1 cellular context compared by ENCODE assay signal in the genomic region with DNA sequence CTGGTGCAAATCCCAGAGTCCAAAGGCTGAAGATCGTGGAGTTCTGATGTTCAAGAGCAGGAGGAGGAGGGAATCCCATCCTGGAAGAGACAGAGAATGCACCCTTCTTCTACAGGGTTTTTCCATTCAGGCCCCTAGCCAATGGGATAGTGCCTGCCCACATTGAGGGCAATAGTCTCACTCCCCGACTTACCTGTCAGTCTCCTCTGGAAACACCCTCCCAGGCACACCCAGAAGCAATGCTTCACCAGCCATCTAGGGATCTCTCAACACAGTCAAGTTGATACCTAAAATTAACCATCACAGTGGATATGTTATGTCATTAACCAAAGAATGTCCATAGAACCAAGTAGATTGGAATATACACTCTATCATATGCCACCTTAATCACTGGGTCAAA.
TF ChIP-seq lines count a peak whose summit lies in the region.

No MANE protein-coding gene starts in this region.

TF ChIP-seq in GM23338, 12 proteins besides CTCF, POLR2A, EP300 and RAD21 (continued from another document):
- TF ChIP-seq POLR2AphosphoS5 (IDR thresholded peaks at IDR 0.05; ENCODE audit: low read depth): no peak
- TF ChIP-seq, protein P1, sequence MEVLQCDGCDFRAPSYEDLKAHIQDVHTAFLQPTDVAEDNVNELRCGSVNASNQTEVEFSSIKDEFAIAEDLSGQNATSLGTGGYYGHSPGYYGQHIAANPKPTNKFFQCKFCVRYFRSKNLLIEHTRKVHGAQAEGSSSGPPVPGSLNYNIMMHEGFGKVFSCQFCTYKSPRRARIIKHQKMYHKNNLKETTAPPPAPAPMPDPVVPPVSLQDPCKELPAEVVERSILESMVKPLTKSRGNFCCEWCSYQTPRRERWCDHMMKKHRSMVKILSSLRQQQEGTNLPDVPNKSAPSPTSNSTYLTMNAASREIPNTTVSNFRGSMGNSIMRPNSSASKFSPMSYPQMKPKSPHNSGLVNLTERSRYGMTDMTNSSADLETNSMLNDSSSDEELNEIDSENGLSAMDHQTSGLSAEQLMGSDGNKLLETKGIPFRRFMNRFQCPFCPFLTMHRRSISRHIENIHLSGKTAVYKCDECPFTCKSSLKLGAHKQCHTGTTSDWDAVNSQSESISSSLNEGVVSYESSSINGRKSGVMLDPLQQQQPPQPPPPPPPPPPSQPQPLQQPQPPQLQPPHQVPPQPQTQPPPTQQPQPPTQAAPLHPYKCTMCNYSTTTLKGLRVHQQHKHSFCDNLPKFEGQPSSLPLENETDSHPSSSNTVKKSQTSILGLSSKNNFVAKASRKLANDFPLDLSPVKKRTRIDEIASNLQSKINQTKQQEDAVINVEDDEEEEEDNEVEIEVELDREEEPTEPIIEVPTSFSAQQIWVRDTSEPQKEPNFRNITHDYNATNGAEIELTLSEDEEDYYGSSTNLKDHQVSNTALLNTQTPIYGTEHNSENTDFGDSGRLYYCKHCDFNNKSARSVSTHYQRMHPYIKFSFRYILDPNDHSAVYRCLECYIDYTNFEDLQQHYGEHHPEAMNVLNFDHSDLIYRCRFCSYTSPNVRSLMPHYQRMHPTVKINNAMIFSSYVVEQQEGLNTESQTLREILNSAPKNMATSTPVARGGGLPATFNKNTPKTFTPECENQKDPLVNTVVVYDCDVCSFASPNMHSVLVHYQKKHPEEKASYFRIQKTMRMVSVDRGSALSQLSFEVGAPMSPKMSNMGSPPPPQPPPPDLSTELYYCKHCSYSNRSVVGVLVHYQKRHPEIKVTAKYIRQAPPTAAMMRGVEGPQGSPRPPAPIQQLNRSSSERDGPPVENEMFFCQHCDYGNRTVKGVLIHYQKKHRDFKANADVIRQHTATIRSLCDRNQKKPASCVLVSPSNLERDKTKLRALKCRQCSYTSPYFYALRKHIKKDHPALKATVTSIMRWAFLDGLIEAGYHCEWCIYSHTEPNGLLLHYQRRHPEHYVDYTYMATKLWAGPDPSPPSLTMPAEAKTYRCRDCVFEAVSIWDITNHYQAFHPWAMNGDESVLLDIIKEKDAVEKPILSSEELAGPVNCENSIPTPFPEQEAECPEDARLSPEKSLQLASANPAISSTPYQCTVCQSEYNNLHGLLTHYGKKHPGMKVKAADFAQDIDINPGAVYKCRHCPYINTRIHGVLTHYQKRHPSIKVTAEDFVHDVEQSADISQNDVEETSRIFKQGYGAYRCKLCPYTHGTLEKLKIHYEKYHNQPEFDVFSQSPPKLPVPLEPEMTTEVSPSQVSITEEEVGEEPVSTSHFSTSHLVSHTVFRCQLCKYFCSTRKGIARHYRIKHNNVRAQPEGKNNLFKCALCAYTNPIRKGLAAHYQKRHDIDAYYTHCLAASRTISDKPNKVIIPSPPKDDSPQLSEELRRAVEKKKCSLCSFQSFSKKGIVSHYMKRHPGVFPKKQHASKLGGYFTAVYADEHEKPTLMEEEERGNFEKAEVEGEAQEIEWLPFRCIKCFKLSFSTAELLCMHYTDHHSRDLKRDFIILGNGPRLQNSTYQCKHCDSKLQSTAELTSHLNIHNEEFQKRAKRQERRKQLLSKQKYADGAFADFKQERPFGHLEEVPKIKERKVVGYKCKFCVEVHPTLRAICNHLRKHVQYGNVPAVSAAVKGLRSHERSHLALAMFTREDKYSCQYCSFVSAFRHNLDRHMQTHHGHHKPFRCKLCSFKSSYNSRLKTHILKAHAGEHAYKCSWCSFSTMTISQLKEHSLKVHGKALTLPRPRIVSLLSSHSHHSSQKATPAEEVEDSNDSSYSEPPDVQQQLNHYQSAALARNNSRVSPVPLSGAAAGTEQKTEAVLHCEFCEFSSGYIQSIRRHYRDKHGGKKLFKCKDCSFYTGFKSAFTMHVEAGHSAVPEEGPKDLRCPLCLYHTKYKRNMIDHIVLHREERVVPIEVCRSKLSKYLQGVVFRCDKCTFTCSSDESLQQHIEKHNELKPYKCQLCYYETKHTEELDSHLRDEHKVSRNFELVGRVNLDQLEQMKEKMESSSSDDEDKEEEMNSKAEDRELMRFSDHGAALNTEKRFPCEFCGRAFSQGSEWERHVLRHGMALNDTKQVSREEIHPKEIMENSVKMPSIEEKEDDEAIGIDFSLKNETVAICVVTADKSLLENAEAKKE (CRISPR knock-in tag; IDR thresholded peaks at IDR 0.05): no peak
- TF ChIP-seq, protein P2, sequence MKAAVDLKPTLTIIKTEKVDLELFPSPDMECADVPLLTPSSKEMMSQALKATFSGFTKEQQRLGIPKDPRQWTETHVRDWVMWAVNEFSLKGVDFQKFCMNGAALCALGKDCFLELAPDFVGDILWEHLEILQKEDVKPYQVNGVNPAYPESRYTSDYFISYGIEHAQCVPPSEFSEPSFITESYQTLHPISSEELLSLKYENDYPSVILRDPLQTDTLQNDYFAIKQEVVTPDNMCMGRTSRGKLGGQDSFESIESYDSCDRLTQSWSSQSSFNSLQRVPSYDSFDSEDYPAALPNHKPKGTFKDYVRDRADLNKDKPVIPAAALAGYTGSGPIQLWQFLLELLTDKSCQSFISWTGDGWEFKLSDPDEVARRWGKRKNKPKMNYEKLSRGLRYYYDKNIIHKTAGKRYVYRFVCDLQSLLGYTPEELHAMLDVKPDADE (IDR thresholded peaks at IDR 0.05): no peak
